ENCODE assay signal across 11 cellular contexts in the genomic region with DNA sequence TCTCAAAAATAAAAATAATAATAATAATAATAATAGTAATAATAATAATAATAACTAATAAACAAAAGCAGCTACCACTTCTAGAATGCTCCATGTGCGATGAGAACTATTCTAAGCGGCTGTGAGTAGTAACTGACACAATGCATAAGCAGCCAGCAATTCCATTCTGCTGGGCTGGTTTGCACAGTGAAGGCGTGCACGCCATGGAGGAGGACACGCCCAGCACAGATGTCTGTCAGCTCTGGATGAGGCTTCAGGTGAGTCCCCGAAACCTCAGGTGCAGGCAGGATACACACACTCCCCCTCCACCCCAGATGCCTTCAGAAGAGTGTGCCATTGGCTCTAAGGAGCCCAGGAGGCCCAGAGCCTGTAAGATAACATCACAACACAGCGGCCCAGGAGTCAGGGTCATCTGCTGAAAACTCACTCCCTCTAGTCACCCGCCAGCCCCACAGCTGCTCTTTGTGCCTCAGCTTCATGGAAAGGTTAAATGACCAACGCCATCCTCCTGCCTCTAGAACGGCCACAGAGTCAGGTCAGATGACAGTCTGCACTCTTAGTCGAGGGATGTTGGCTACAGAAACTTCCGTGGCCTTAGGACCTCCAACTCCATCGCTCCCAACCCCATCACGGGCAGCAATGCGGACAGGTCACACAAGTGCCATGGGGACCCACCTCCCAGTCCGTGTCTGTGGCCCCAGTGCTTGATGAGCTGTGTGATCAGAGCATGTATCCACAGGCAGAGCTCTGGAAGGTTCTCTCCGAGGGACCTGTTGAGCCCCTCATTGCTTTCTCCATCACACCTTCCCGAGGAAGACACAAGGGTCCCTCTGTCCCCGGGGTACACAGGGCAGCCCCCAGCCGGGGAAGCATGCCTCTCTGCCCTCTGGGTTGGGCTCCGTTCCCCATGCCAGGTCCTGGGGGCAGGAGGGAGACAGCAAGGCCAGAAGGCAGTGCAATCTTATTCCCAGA.
A peak's percentile ranks its signal among the peaks of the same experiment; 100 is the strongest.
DNase-seq lines count a peak whose midpoint lies in the region; ATAC-seq, FAIRE-seq and TF ChIP-seq lines count a peak whose summit lies in the region.
"Had no signal": no experiment of that assay in that cellular context is flagged by ENCODE, and none has a peak within 500 bp of the region (broad histone marks: within the 10 kb centered on the region; RNA-seq: fewer than 3 reads in every experiment).

No MANE protein-coding gene starts in this region.

- H4K20me1 ChIP-seq in GM23338 (replicated peaks; ENCODE audit: insufficient read depth), result peaks cover 97% of the 10 kb centered on the region

- WGBS in body of pancreas, 2 donors, result 85 to 87% methylated on average over 16 to 21 of the region's 21 CpGs

- ATAC-seq in GM23338 (no peak), body of pancreas (no peak), gastrocnemius medialis (no peak), HG03108 (IDR thresholded peaks at IDR 0.05; ENCODE audit: unreplicated experiment) (no peak)

- H3K4me3 ChIP-seq in GM23338 (no peak overlapping the region), body of pancreas (no peak overlapping the region), kidney (ENCODE audit: low read length in 2 of 2) (peak overlapping the region in 1 of 2 donors; percentile 32), gastrocnemius medialis (peak overlapping the region in 2 of 4 donors; percentile 8 to 21)

- H3K27me3 ChIP-seq in GM23338 (ENCODE audit: insufficient read depth), result no peaks in the 10 kb centered on the region
- no peaks in the 10 kb centered on the region for H3K27me3 ChIP-seq in body of pancreas
- H3K27me3 ChIP-seq in gastrocnemius medialis, result no peaks in the 10 kb centered on the region

- no peak for DNase-seq in GM23338 (ENCODE audit: low spot score)
- DNase-seq in body of pancreas, result no peak
- no peak for DNase-seq in kidney
- DNase-seq in gastrocnemius medialis, result no peak
- no peak for DNase-seq in activated CD4-positive, alpha-beta T cell treated with anti-CD3 and anti-CD28 coated beads, Interleukin-2, amount 50 U/mL, for 48 hours
- DNase-seq in urothelium cell line (ENCODE audit: low spot score), result no peak
- DNase-seq in NCI-H524 (lab: John Stamatoyannopoulos, UW), result no peak
- DNase-seq: H7, NCI-H1436 had no signal

- H3K4me3 Mint-ChIP-seq in GM23338, result no peak overlapping the region

- H3K27ac ChIP-seq in GM23338 (ENCODE audit: low read depth), result 0 out of 2 replicates have a peak overlapping the region, but pooled peaks have one; percentile 59
- peak overlapping the region; percentile 31 to 62 (median 52) for H3K27ac ChIP-seq in body of pancreas
- peak overlapping the region; percentile 93 to 97 for H3K27ac ChIP-seq in kidney (ENCODE audit: low read depth in 2 of 2, low read length in 2 of 2)
- peak overlapping the region; percentile 91 to 93 (median 91) for H3K27ac ChIP-seq in gastrocnemius medialis

- intact Hi-C loops in body of pancreas (cut with DNase I) (loop anchor here (10.0 kb wide), 1 partner anchor 108 kb away; a partner anchor contains a TSS), kidney (cut with DNase I) (no loop called here), gastrocnemius medialis (cut with DNase I; ENCODE audit: low total_unique reads) (no loop called here)

- H3K4me1 Mint-ChIP-seq in GM23338, result peaks cover 91% of the 10 kb centered on the region

- no peaks in the 10 kb centered on the region; the same call in 2 of the 3 replicates for H3K9me3 Mint-ChIP-seq in GM23338

- peak overlapping the region; percentile 57; the same call in 1 of the 2 replicates for H3K27ac Mint-ChIP-seq in GM23338

- FAIRE-seq in kidney (lab: Jason Lieb, UNC) (no peak), urothelium cell line (lab: Jason Lieb, UNC) (no peak)
- FAIRE-seq: RCC 7860 had no signal

- peak overlapping the region; percentile 38 to 87 for H3K9ac ChIP-seq in kidney (ENCODE audit: low read length in 2 of 2)

- H2AFZ ChIP-seq in GM23338, result no peak overlapping the region

- H3K27me3 Mint-ChIP-seq in GM23338 (ENCODE audit: insufficient read depth, low read depth, poor library complexity), result peaks cover 31% of the 10 kb centered on the region

- no peak overlapping the region for H3K4me2 ChIP-seq in GM23338

- TF ChIP-seq CTCF in GM23338 (conservative IDR thresholded peaks at IDR 0.05; ENCODE audit: low read depth in 2 of 2) (no peak), body of pancreas (IDR thresholded peaks at IDR 0.05) (no peak), kidney (IDR thresholded peaks at IDR 0.05; ENCODE audit: borderline replicate concordance, extremely low read depth, insufficient read depth) (no peak), gastrocnemius medialis (IDR thresholded peaks at IDR 0.05 in 4 of 5, conservative IDR thresholded peaks at IDR 0.05 in 1 of 5) (no peak)

- no peaks in the 10 kb centered on the region for H3K36me3 ChIP-seq in GM23338 (ENCODE audit: insufficient read depth)
- no peaks in the 10 kb centered on the region for H3K36me3 ChIP-seq in body of pancreas (replicated peaks in 1 of 2; ENCODE audit: insufficient read depth in 1 of 2, low read depth in 2 of 2)
- H3K36me3 ChIP-seq in kidney (ENCODE audit: control insufficient read depth in 1 of 2, insufficient read depth in 2 of 2, low read length in 2 of 2), result no peaks in the 10 kb centered on the region
- no peaks in the 10 kb centered on the region for H3K36me3 ChIP-seq in gastrocnemius medialis

- H3K79me2 ChIP-seq in GM23338 (replicated peaks; ENCODE audit: insufficient read depth), result peaks cover 100% of the 10 kb centered on the region

- in situ Hi-C loops in gastrocnemius medialis (cut with MboI; ENCODE audit: low sequenced_read_pairs in 4 of 4), result loop anchor here in 3 of 4 donors (10.0 to 25.0 kb wide), 3 partner anchors 62 to 281 kb away; no protein-coding TSS in a partner anchor

- no peaks in the 10 kb centered on the region for H3K9me3 ChIP-seq in body of pancreas
- no peaks in the 10 kb centered on the region for H3K9me3 ChIP-seq in kidney (ENCODE audit: control insufficient read depth in 1 of 2, low read length in 2 of 2)
- H3K9me3 ChIP-seq in gastrocnemius medialis, result no peaks in the 10 kb centered on the region

- peaks cover 82% of the 10 kb centered on the region for H3K36me3 Mint-ChIP-seq in GM23338 (ENCODE audit: low read depth)

- no peaks in the 10 kb centered on the region for H3K9me2 ChIP-seq in GM23338 (ENCODE audit: insufficient read depth)

- no peak for TF ChIP-seq POLR2A in body of pancreas (IDR thresholded peaks at IDR 0.05)
- TF ChIP-seq POLR2A in gastrocnemius medialis (IDR thresholded peaks at IDR 0.05), result no peak

- H3F3A ChIP-seq in GM23338 (replicated peaks; ENCODE audit: low read depth), result 0 out of 2 replicates have a peak, but pooled peaks cover 3% of the 10 kb centered on the region

- H3K4me1 ChIP-seq in GM23338 (ENCODE audit: insufficient read depth) (peaks cover 71% of the 10 kb centered on the region), body of pancreas (peaks cover 46% of the 10 kb centered on the region), kidney (ENCODE audit: control insufficient read depth in 1 of 2, insufficient read depth in 1 of 2, low read depth in 1 of 2, low read length in 2 of 2) (peaks cover 60 to 63% of the 10 kb centered on the region in 2 donors), gastrocnemius medialis (peaks cover 77 to 98% of the 10 kb centered on the region in 2 donors)

TF ChIP-seq in GM23338, 12 proteins besides CTCF, POLR2A, EP300 and RAD21:
- TF ChIP-seq STAT1 (IDR thresholded peaks at IDR 0.05; ENCODE audit: unreplicated experiment) (no peak), POLR2AphosphoS5 (IDR thresholded peaks at IDR 0.05; ENCODE audit: low read depth) (peak; percentile 23; the same call in 1 of the 2 replicates)
